Comparison of ENCODE assay signal across 8 cellular contexts in the genomic region with DNA sequence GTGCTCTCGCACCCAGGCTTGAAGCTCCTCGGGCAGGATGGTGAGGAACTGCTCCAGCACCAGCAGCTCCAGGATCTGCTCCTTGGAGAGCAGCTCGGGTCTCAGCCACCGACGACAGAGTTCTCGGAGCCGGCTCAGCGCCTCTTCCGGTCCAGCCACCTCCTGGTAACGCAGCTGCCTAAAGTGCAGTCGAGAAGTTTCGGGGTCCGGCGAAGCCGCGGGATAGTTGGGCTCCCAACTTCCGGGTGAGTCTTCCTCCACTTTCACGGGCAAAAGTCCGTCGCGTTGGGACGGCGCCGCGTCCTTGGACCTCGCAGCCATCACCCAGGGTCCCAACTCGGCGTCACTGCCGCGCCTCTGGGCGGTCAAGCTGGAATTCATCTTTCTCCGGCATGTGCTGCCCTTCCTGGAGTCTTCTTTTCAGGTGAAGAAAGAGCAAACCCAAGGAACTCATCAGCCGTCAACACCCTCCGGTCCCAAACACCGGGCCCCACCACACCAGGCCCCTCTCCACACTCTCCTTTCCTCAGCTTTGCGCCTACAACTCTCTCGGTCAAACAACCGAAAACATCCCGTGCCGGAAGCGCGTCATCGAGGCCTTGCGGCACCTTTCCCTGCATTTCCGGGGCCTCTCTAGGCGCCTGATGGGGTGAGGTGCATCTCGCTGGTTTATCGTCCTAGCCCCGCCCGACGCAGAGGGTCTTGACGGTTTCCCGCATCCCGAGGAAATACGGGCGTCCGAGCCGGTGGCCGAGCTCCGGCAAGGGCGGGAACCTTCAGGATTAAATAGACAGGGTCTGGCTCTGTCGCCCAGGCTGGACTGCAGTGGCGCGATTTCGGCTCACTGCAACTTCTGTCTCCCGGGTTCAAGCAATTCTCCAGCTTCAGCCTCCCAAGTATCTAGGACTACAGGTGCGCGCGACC. TPM values are rescaled to one million over a fixed set of nuclear protein-coding genes. Genes with fewer than 3 reads are reported as not detected.
A peak's percentile ranks its signal among the peaks of the same experiment; 100 is the strongest.
DNase-seq lines count a peak whose midpoint lies in the region; ATAC-seq, FAIRE-seq and TF ChIP-seq lines count a peak whose summit lies in the region.

ZNF394 (minus strand) TSS at position 569 of the 924 bp plus-strand sequence; CDS start at position 381, 188 bp downstream.

- no peak for TF ChIP-seq RAD21 in HepG2 (CRISPR knock-in tag; IDR thresholded peaks at IDR 0.05)

- H3K4me3 ChIP-seq in BE2C (ENCODE audit: low read depth, low read length) (peak within 1 kb of the TSS; percentile 95), HepG2 (replicated peaks in 1 of 3; ENCODE audit: insufficient read depth in 1 of 3, low read depth in 2 of 3, low read length in 3 of 3) (peak within 1 kb of the TSS; percentile 75 to 99 (median 98))

- H3K27me3 Mint-ChIP-seq in activated CD4-positive, alpha-beta memory T cell treated with anti-CD3 and anti-CD28 coated beads for 36 hours: no peaks in the 10 kb centered on the region

- H3K27ac ChIP-seq in HepG2 (ENCODE audit: extremely low read length, insufficient read depth, low read length): peak within 1 kb of the TSS; percentile 85

- CTCF ChIA-PET in activated CD4-positive, alpha-beta memory T cell treated with anti-CD3 and anti-CD28 coated beads for 36 hours (lab: Charles Lee): interaction anchor here (0.6 to 1.2 kb wide), 3 partner anchors 15 to 356 kb away, joined by 3 to 4 read pairs (median 3); partner anchors contain the start of genes CPSF4 and PTCD1
- CTCF ChIA-PET in HepG2 (lab: Yijun Ruan, JAX; ENCODE audit: low intra/inter-chr PET ratio, low total read pairs): no interaction called here

- H2AFZ ChIP-seq in HepG2 (ENCODE audit: low read length): no peak within 1 kb of the TSS

- H3K4me3 Mint-ChIP-seq in activated CD4-positive, alpha-beta memory T cell treated with anti-CD3 and anti-CD28 coated beads for 36 hours: peak within 1 kb of the TSS; percentile 99

- DNase-seq in BE2C: peak; percentile 93
- peak; percentile 76 for DNase-seq in GM19239 (ENCODE audit: insufficient read length, low spot score)
- DNase-seq in NCI-H748 treated with DMSO at 0.1 percent for 48 hours (lab: John Stamatoyannopoulos, UW): peak; percentile 77
- DNase-seq in activated CD4-positive, alpha-beta memory T cell treated with anti-CD3 and anti-CD28 coated beads for 36 hours: peak; percentile 94
- peak; percentile 78 to 91 for DNase-seq in dermis microvascular lymphatic vessel endothelial cell (ENCODE audit: low read depth in 2 of 2)
- DNase-seq in HepG2 (ENCODE audit: low spot score): peak; percentile 90
- peak; percentile 84 to 85 for DNase-seq in stimulated activated CD4-positive, alpha-beta T cell treated with anti-CD3 and anti-CD28 coated beads, Interleukin-2, amount 100 ng/mL, for 48 hours

- H3K27ac Mint-ChIP-seq in activated CD4-positive, alpha-beta memory T cell treated with anti-CD3 and anti-CD28 coated beads for 36 hours: peak within 1 kb of the TSS; percentile 99

- in situ Hi-C loops in HepG2 (cut with HindIII; ENCODE audit: extremely low pct_ligation_motif_present, low pct_unique_long_range_greater_than_20kb): no loop called here

- peaks cover 21% of the 10 kb centered on the region for H3K4me1 Mint-ChIP-seq in activated CD4-positive, alpha-beta memory T cell treated with anti-CD3 and anti-CD28 coated beads for 36 hours (ENCODE audit: low read depth)

- H3K9me3 Mint-ChIP-seq in activated CD4-positive, alpha-beta memory T cell treated with anti-CD3 and anti-CD28 coated beads for 36 hours: no peaks in the 10 kb centered on the region

- POLR2A ChIA-PET in activated CD4-positive, alpha-beta memory T cell treated with anti-CD3 and anti-CD28 coated beads for 36 hours (lab: Charles Lee): interaction anchor here (0.6 to 2.5 kb wide), 8 partner anchors 23 to 124 kb away, joined by 3 to 13 read pairs (median 6); partner anchors contain the start of genes FAM200A, ZNF655, ZNF789 and ZSCAN25
- POLR2A ChIA-PET in HepG2 (lab: Yijun Ruan, JAX): interaction anchor here (0.7 to 4.5 kb wide), 16 partner anchors 11 to 476 kb away, joined by 3 to 31 read pairs (median 4); partner anchors contain the start of genes ATP5MF, AZGP1, BUD31 and CPSF4

- TF ChIP-seq POLR2A in HepG2 (IDR thresholded peaks at IDR 0.05; ENCODE audit: insufficient read depth in 1 of 2, low read depth in 2 of 2, low read length in 2 of 2): peak; percentile 77 to 86

- intact Hi-C loops in activated CD4-positive, alpha-beta memory T cell treated with anti-CD3 and anti-CD28 coated beads for 36 hours (cut with micrococcal nuclease): loop anchor here (1.0 to 10.0 kb wide), 7 partner anchors 28 to 1752 kb away; partner anchors contain the start of genes BUD31, COPS6, FAM200A and PDAP1
- intact Hi-C loops in HepG2 (cut with micrococcal nuclease; ENCODE audit: unreplicated experiment): loop anchor here (5.0 kb wide), 1 partner anchor 57 kb away; the partner anchor contains the start of gene ZNF655

- 1% methylated on average over 32 of the region's 69 CpGs for WGBS in HepG2 (ENCODE audit: low lambda C conversion rate)

- TSS peak; percentile 91 for BruUV-seq in HepG2 (replicated peaks; lab: Mats Ljungman, UMichigan)

- H3K4me1 ChIP-seq in BE2C: no peaks in the 10 kb centered on the region
- peaks cover 21% of the 10 kb centered on the region for H3K4me1 ChIP-seq in HepG2 (ENCODE audit: insufficient read depth, low read length)

- H3K9me3 ChIP-seq in BE2C (no peaks in the 10 kb centered on the region), HepG2 (ENCODE audit: low read length) (no peaks in the 10 kb centered on the region)

- H3K9ac ChIP-seq in HepG2 (ENCODE audit: insufficient read depth, low read depth, low read length): peak within 1 kb of the TSS; percentile 85

- H3K79me2 ChIP-seq in HepG2 (ENCODE audit: insufficient read depth, low read length): peaks cover 40% of the 10 kb centered on the region

- FAIRE-seq in GM19239 (lab: Jason Lieb, UNC) (peak; percentile 86), HepG2 (lab: Jason Lieb, UNC) (peak; percentile 81)

- TF ChIP-seq EP300 in HepG2 (IDR thresholded peaks at IDR 0.05; ENCODE audit: low read depth in 2 of 2, low read length in 2 of 2): no peak
- no peak for TF ChIP-seq EP300 in HepG2 (CRISPR knock-in tag; IDR thresholded peaks at IDR 0.05; ENCODE audit: borderline replicate concordance)

- peak; percentile 47 for ATAC-seq in HG03558 (IDR thresholded peaks at IDR 0.05; ENCODE audit: extremely low read depth, unreplicated experiment)
- ATAC-seq in HepG2: peak; percentile 72

- TF ChIP-seq CTCF in BE2C (IDR thresholded peaks at IDR 0.05; ENCODE audit: low read depth, low read length) (no peak), HepG2 (CRISPR knock-in tag; IDR thresholded peaks at IDR 0.05) (peak; percentile 20; the same call in 1 of the 2 replicates)

- H3K4me2 ChIP-seq in HepG2 (ENCODE audit: low read depth, low read length): peak within 1 kb of the TSS; percentile 90

- H4K20me1 ChIP-seq in HepG2 (ENCODE audit: insufficient read depth, low read length): peaks cover 17% of the 10 kb centered on the region

- H3K36me3 ChIP-seq in BE2C (peaks cover 24% of the 10 kb centered on the region), HepG2 (replicated peaks in 1 of 2; ENCODE audit: control insufficient read depth in 1 of 2, insufficient read depth in 2 of 2, low read length in 2 of 2) (peaks cover 2 to 9% of the 10 kb centered on the region in 2 experiments; a peak in 3 of 5 replicates)

- H3K36me3 Mint-ChIP-seq in activated CD4-positive, alpha-beta memory T cell treated with anti-CD3 and anti-CD28 coated beads for 36 hours: peaks cover 34% of the 10 kb centered on the region

- H3K27me3 ChIP-seq in BE2C (no peaks in the 10 kb centered on the region), HepG2 (ENCODE audit: control insufficient read depth in 1 of 2, insufficient read depth in 2 of 2, low read length in 2 of 2) (no peaks in the 10 kb centered on the region; a peak in 1 of 5 replicates)

TF ChIP-seq in HepG2, 621 proteins besides CTCF, POLR2A, EP300 and RAD21 (continues in another document):
- TF ChIP-seq ZFP36L2 (CRISPR knock-in tag; IDR thresholded peaks at IDR 0.05) (no peak; the same call in 1 of the 2 replicates), ZNF251 (CRISPR knock-in tag; IDR thresholded peaks at IDR 0.05) (no peak)

RNA-seq across cellular contexts. Expression of gene ZNF394, which starts in this region (rescaled TPM):
- 35.2 TPM for polyA plus RNA-seq in BE2C (2012; ENCODE audit: insufficient read depth, insufficient read length, low read depth)
- 10 to 100 TPM; 26.2 to 27.7 TPM for total RNA-seq in activated CD4-positive, alpha-beta memory T cell treated with anti-CD3 and anti-CD28 coated beads for 36 hours
- total RNA-seq in dermis microvascular lymphatic vessel endothelial cell (19.4 and 24.1 TPM in 2 replicates), HepG2 (2016; rRNA removed; fragmentation: Illumina TruSeq; extraction: Trizol) (18.7 and 19.6 TPM in 2 replicates)
- 14.4 and 15.6 TPM in 2 replicates for total RNA-seq in HepG2 (2016; cell fraction: cytosol; rRNA removed; fragmentation: Illumina TruSeq; extraction: Trizol; ENCODE audit: low read depth)
- 17.1 and 18.1 TPM in 2 replicates for total RNA-seq in HepG2 (2016; cell fraction: insoluble cytoplasmic fraction; rRNA removed; fragmentation: Illumina TruSeq; extraction: Trizol)
- 18.0 and 18.1 TPM in 2 replicates for total RNA-seq in HepG2 (2016; cell fraction: membrane; rRNA removed; fragmentation: Illumina TruSeq; extraction: Trizol)
- total RNA-seq in HepG2 (2016; cell fraction: nucleus; rRNA removed; fragmentation: Illumina TruSeq; extraction: Trizol): 12.9 and 15.2 TPM in 2 replicates
- 7.8 and 8.6 TPM in 2 replicates for polyA plus RNA-seq in HepG2 (2011; rRNA removed)
- 6.9 and 7.2 TPM in 2 replicates for polyA plus RNA-seq in HepG2 (2011; cell fraction: cytosol; rRNA removed)
- 9.1 and 13.1 TPM in 2 replicates for polyA plus RNA-seq in HepG2 (2011; cell fraction: nucleus; rRNA removed)
- 7.0 and 7.3 TPM in 2 replicates for polyA plus RNA-seq in HepG2 (2012)
- polyA plus RNA-seq in HepG2 (2016; cell fraction: cytosol; fragmentation: Illumina TruSeq; extraction: Trizol; ENCODE audit: low read depth): 2.2 and 2.9 TPM in 2 replicates
- 12.0 and 13.7 TPM in 2 replicates for polyA plus RNA-seq in HepG2 (2016; cell fraction: insoluble cytoplasmic fraction; fragmentation: Illumina TruSeq; extraction: Trizol; ENCODE audit: low read depth)
- 4.1 and 4.3 TPM in 2 replicates for polyA plus RNA-seq in HepG2 (2016; cell fraction: membrane; fragmentation: Illumina TruSeq; extraction: Trizol; ENCODE audit: low read depth)
- 20.5 and 23.9 TPM in 2 replicates for polyA plus RNA-seq in HepG2 (2016; cell fraction: nucleus; fragmentation: Illumina TruSeq; extraction: Trizol; ENCODE audit: insufficient read depth, low read depth)
- polyA minus RNA-seq in HepG2 (2011; rRNA and poly(A)+ RNA removed; ENCODE audit: low replicate concordance): 9.5 and 16.3 TPM in 2 replicates
- 7.2 and 9.4 TPM in 2 replicates for polyA minus RNA-seq in HepG2 (2011; cell fraction: cytosol; rRNA and poly(A)+ RNA removed)
- 20.2 and 23.1 TPM in 2 replicates for polyA minus RNA-seq in HepG2 (2011; cell fraction: nucleus; rRNA and poly(A)+ RNA removed)

Comparison
In these comparisons a context has a peak if more than half of its experiments do, and no peak if none do; other contexts are left out.
1. Peak in every context shown above with its lines: DNase-seq, ATAC-seq, H3K4me3 ChIP-seq and H3K27ac ChIP-seq.